Comparison of ENCODE assay signal across 1 cellular context in the genomic region with DNA sequence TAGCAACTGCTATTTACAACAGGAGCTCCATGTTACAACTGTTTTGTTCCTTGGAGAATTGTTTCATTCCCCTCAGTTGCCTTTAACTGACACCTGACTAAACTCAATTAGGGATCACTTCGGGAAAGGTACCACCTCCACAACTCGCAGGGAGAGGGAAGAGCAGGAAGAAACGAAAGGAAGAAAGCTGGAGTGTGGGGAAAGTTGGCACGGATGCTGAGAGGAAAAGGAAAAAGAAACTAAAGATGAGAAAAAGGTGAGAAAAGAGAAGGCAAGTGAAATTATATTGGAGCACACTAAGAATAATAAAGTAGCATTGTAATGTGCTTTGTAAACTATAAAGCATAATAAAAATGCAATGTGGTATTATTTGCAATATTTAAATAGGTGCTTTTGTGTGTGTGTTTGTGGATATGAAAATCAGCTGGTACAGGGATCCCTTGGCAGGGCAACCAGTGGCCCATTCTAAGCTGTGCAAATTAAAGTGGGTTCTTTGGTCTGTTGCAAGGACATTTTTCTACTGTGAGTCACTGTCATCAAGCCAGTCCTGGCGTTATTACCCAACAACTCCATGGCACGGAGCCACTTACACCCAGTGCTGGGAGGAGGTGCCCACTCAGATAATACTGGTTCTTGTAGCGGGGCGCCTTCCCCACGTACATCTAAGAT.
TF ChIP-seq lines count a peak whose summit lies in the region.

No MANE protein-coding gene starts in this region.

TF ChIP-seq in Ishikawa, 13 proteins besides CTCF, POLR2A, EP300 and RAD21 (continued from another document):
- TF ChIP-seq, protein P1, sequence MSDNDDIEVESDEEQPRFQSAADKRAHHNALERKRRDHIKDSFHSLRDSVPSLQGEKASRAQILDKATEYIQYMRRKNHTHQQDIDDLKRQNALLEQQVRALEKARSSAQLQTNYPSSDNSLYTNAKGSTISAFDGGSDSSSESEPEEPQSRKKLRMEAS (IDR thresholded peaks at IDR 0.05) = no peak
- TF ChIP-seq NFIC (IDR thresholded peaks at IDR 0.05) = peak; percentile 89
- TF ChIP-seq CREB1 (IDR thresholded peaks at IDR 0.05; ENCODE audit: low read depth) = no peak
- TF ChIP-seq FOXM1 (IDR thresholded peaks at IDR 0.05; ENCODE audit: borderline replicate concordance, low read depth) = no peak
- peak; percentile 84 for TF ChIP-seq TEAD4 (IDR thresholded peaks at IDR 0.05)
